ENCODE assay signal across 12 cellular contexts in the genomic region with DNA sequence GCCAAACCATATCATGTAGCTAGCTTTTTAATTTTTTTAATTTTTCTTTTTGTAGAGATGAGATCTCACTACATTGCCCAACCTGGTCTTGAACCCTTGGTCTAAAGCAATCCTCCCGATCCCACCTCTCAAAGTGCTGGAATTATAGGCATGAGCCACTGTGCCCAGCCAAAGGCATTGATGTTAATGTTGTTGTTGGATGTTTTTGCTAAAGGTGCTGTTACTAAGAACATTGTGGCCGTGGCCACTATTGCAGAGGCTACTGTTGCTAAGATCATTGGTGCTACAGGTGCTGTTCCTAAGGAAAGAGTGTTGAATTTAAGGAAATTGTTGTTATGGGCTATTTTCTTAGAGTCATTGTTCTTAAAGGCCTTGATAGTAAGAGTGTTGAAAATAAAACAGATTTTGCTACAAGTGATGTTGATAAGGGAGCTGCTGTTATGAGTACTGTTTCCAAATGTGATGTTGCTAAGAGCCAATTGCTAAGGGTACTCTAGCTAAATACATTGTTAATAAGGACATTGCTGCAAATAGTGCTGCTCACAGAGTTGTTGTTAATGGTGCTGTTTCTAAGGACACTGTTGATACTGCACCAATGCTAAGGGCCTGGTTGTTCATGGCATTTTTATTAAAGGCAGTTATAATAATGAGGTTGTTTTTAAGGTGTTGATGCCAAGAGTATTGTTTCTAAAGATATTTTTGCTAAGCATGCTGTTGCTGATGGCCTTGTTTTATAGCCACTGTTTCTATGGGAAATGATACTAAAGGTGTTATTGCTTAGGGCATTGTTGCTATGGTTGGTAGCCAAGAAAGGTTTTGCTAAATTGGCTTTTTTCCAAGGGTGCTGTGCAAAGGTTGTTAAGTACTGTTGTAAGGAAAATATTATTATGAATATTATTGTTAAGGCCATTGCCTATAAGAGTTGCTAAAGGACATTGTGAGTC. TPM values are rescaled to one million over a fixed set of nuclear protein-coding genes. Genes with fewer than 3 reads are reported as not detected.
DNase-seq lines count a peak whose midpoint lies in the region; ATAC-seq and TF ChIP-seq lines count a peak whose summit lies in the region.
"Not testable (repeated sequence)": the region's sequence is repeated elsewhere in the genome, so short reads cannot be mapped to it uniquely, and the experiment has no call there.
"Had no signal": no experiment of that assay in that cellular context is flagged by ENCODE, and none has a peak within 500 bp of the region (broad histone marks: within the 10 kb centered on the region; RNA-seq: fewer than 3 reads in every experiment).

No MANE protein-coding gene starts in this region.

- not testable (repeated sequence) for H3K4me3 ChIP-seq in brain microvascular endothelial cell (ENCODE audit: low read depth, low read length); fibroblast of pulmonary artery (replicated peaks; ENCODE audit: low read depth, low read length); heart left ventricle; right cardiac atrium (ENCODE audit: low read length); mesendoderm (ENCODE audit: low read length); thoracic aorta

- DNase-seq in brain microvascular endothelial cell: peak; percentile 0
- peak; percentile 0 for DNase-seq in fibroblast of pulmonary artery (ENCODE audit: low read depth)
- DNase-seq in heart left ventricle: peak in 1 of 5 donors; percentile 11
- DNase-seq in right cardiac atrium: peak in 1 of 3 donors; percentile 20
- peak; percentile 0 for DNase-seq in mesendoderm
- not testable (repeated sequence) for DNase-seq in thoracic aorta (ENCODE audit: low spot score)

- H3K56ac ChIP-seq in mesendoderm (ENCODE audit: low read length): not testable (repeated sequence)

- H4K8ac ChIP-seq in mesendoderm (ENCODE audit: low read depth, low read length): not testable (repeated sequence)

- H4K5ac ChIP-seq in mesendoderm (ENCODE audit: low read length): not testable (repeated sequence)

- H3K18ac ChIP-seq in mesendoderm (ENCODE audit: low read length): not testable (repeated sequence)

- H3K27ac ChIP-seq in brain microvascular endothelial cell; heart left ventricle; right cardiac atrium (ENCODE audit: low read length); mesendoderm (ENCODE audit: low read depth, low read length); thoracic aorta: not testable (repeated sequence)

- in situ Hi-C loops in brain microvascular endothelial cell (cut with HindIII; ENCODE audit: low pct_ligation_motif_present, low sequenced_read_pairs): not testable (repeated sequence)

- H3K9me3 ChIP-seq in heart left ventricle; right cardiac atrium (ENCODE audit: control insufficient read depth, low read length); thoracic aorta: not testable (repeated sequence)

- not testable (repeated sequence) for H3K23ac ChIP-seq in mesendoderm (ENCODE audit: low read length)

- 0 to 50% (median 34%) methylated on average over 1 of the region's 2 CpGs for WGBS in heart left ventricle, 4 donors
- 38% methylated on average over 1 of the region's 2 CpGs for WGBS in right cardiac atrium
- WGBS in mesendoderm (ENCODE audit: extremely low coverage, insufficient coverage, low lambda C conversion rate): no CpG with 5 or more reads among the region's 2 CpGs

- not testable (repeated sequence) for H3K36me3 ChIP-seq in brain microvascular endothelial cell (replicated peaks); heart left ventricle; mesendoderm (ENCODE audit: control insufficient read depth, insufficient read depth, low read length); thoracic aorta

- H3K9ac ChIP-seq in mesendoderm (ENCODE audit: low read length): not testable (repeated sequence)

- not testable (repeated sequence) for H2AK5ac ChIP-seq in mesendoderm (ENCODE audit: low read length)

- H3K27me3 ChIP-seq in brain microvascular endothelial cell (replicated peaks); heart left ventricle; right cardiac atrium (ENCODE audit: control insufficient read depth, insufficient read depth); mesendoderm (ENCODE audit: insufficient read depth, low read length, poor library complexity); thoracic aorta (replicated peaks; ENCODE audit: insufficient read depth): not testable (repeated sequence)

- intact Hi-C loops in heart left ventricle (cut with DNase I); right cardiac atrium (cut with DNase I): not testable (repeated sequence)

- not testable (repeated sequence) for H3K79me1 ChIP-seq in mesendoderm (ENCODE audit: low read length)

- H3K4me1 ChIP-seq in heart left ventricle; right cardiac atrium (ENCODE audit: control insufficient read depth, insufficient read depth, low read length); mesendoderm (ENCODE audit: control insufficient read depth, low read depth, low read length); thoracic aorta (ENCODE audit: control insufficient read depth in 1 of 2, low read depth in 2 of 2): not testable (repeated sequence)

- not testable (repeated sequence) for H2BK5ac ChIP-seq in mesendoderm (ENCODE audit: low read length)

- not testable (repeated sequence) for TF ChIP-seq CTCF in brain microvascular endothelial cell (IDR thresholded peaks at IDR 0.05; ENCODE audit: low read depth, low read length, missing control alignments); fibroblast of pulmonary artery (IDR thresholded peaks at IDR 0.05; ENCODE audit: low read length, missing control alignments); heart left ventricle (IDR thresholded peaks at IDR 0.05); thoracic aorta (IDR thresholded peaks at IDR 0.05)

- H3K4me2 ChIP-seq in mesendoderm (ENCODE audit: low read length): not testable (repeated sequence)

- not testable (repeated sequence) for H3K4ac ChIP-seq in mesendoderm (ENCODE audit: low read depth, low read length)

- ATAC-seq in heart left ventricle: peak; percentile 71 to 92 (median 88)
- peak; percentile 83 to 87 for ATAC-seq in right cardiac atrium
- ATAC-seq in thoracic aorta (ENCODE audit: insufficient number of reproducible peaks, low FRiP score, low read depth): peak; percentile 26

- not testable (repeated sequence) for H2BK15ac ChIP-seq in mesendoderm (replicated peaks; ENCODE audit: low read depth)

- H2BK120ac ChIP-seq in mesendoderm (ENCODE audit: low read depth, low read length): not testable (repeated sequence)

- TF ChIP-seq POLR2A in heart left ventricle (IDR thresholded peaks at IDR 0.05): not testable (repeated sequence)

- not testable (repeated sequence) for H3K79me2 ChIP-seq in mesendoderm (ENCODE audit: control insufficient read depth, insufficient read depth, low read length)

RNA-seq across cellular contexts. Expression of gene SPATA31A1, which starts 52.1 kb away (rescaled TPM):
- total RNA-seq in heart left ventricle (not detected), right cardiac atrium (not detected), thoracic aorta (not detected)
- polyA plus RNA-seq in heart left ventricle (not detected), right cardiac atrium (not detected)
- 0.03 TPM for polyA plus RNA-seq in mesendoderm (2013, experiment 1 of 2)
- 0.11 TPM for polyA plus RNA-seq in mesendoderm (2013, experiment 2 of 2)
- total RNA-seq: CD4-positive, alpha-beta T cell; CD8-positive, alpha-beta memory T cell; GM12878; GM23248 had no signal
- polyA plus RNA-seq: A549; CD14-positive monocyte; CD8-positive, alpha-beta memory T cell; GM23248 had no signal

Comparison
In these comparisons a context has a peak if more than half of its experiments do, and no peak if none do; other contexts are left out.
1. ATAC-seq: peak in every context shown above with its lines; median percentile 88 in heart left ventricle; 85 in right cardiac atrium; 26 in thoracic aorta.